ENCODE assay signal across 8 cellular contexts in genomic region chr17:47615766-47616424, GRCh38. TPM values are rescaled to one million over a fixed set of nuclear protein-coding genes. Genes with fewer than 3 reads are reported as not detected.
A peak's percentile ranks its signal among the peaks of the same experiment; 100 is the strongest.
DNase-seq lines count a peak whose midpoint lies in the region; ATAC-seq, FAIRE-seq and TF ChIP-seq lines count a peak whose summit lies in the region.

No MANE protein-coding gene starts in this region.

- TF ChIP-seq EP300 in SK-N-SH (IDR thresholded peaks at IDR 0.05; ENCODE audit: borderline replicate concordance in 1 of 2, low read depth in 1 of 2, low read length in 1 of 2) = no peak

- no peak for ATAC-seq in GM18907 (IDR thresholded peaks at IDR 0.05; ENCODE audit: unreplicated experiment)

- DNase-seq in SK-N-SH (peak; percentile 60), fibroblast of mammary gland (ENCODE audit: low read depth) (peak; percentile 65), GM19238 (ENCODE audit: insufficient read length, low spot score) (no peak)
- DNase-seq in effector CD8-positive, alpha-beta T cell (lab: John Stamatoyannopoulos, UW) = no peak

- H3K4me1 ChIP-seq in SK-N-SH (ENCODE audit: control insufficient read depth in 1 of 2, insufficient read depth in 2 of 2, low read depth in 1 of 2, low read length in 1 of 2) (peaks cover 0 to 2% of the 10 kb centered on the region in 2 experiments; a peak in 1 of 4 replicates), neutrophil (ENCODE audit: control insufficient read depth in 1 of 2, insufficient read depth in 1 of 2, low read depth in 1 of 2, low read length in 1 of 2) (no peaks in the 10 kb centered on the region)

- peaks cover 40% of the 10 kb centered on the region for H3F3A ChIP-seq in SK-N-SH (replicated peaks; ENCODE audit: insufficient read depth)

- no peaks in the 10 kb centered on the region for H3K9me2 ChIP-seq in SK-N-SH

- no peak overlapping the region for H3K27ac ChIP-seq in SK-N-SH (ENCODE audit: low read depth in 2 of 2, low read length in 1 of 2)
- peak overlapping the region; percentile 30 for H3K27ac ChIP-seq in neutrophil

- TF ChIP-seq CTCF in LNCAP (IDR thresholded peaks at IDR 0.05) (peak; percentile 71), SK-N-SH (IDR thresholded peaks at IDR 0.05) (peak; percentile 95), fibroblast of mammary gland (conservative IDR thresholded peaks at IDR 0.05; ENCODE audit: control insufficient read depth, insufficient read depth, low read depth, low read length) (peak; percentile 58), neutrophil (IDR thresholded peaks at IDR 0.05) (peak; percentile 64)

- peak; percentile 94 for FAIRE-seq in G401.6 (lab: Jason Lieb, UNC)

- 69% methylated on average over 8 of the region's 8 CpGs for WGBS in SK-N-SH (ENCODE audit: low lambda C conversion rate)

- peaks cover 9% of the 10 kb centered on the region; the same call in 1 of the 2 replicates for H3K79me2 ChIP-seq in SK-N-SH (ENCODE audit: insufficient read depth)

- peak; percentile 88 for TF ChIP-seq RAD21 in SK-N-SH (IDR thresholded peaks at IDR 0.05; ENCODE audit: low read length)

- H3K9ac ChIP-seq in SK-N-SH = no peak overlapping the region

- no peak overlapping the region for H3K4me2 ChIP-seq in SK-N-SH

- H3K9me3 ChIP-seq in SK-N-SH = no peaks in the 10 kb centered on the region
- H3K9me3 ChIP-seq in neutrophil = no peaks in the 10 kb centered on the region

- H3K4me3 ChIP-seq in SK-N-SH (ENCODE audit: low read depth in 2 of 2, low read length in 1 of 2) (no peak overlapping the region), fibroblast of mammary gland (ENCODE audit: control insufficient read depth, low read depth, low read length) (no peak overlapping the region), neutrophil (ENCODE audit: low read depth in 1 of 2, low read length in 1 of 2) (no peak overlapping the region)

- POLR2A ChIA-PET in SK-N-SH (lab: Yijun Ruan, JAX) = interaction anchor here (0.7 kb wide), 1 partner anchor 33 kb away, joined by 3 read pairs; the partner anchor contains the start of gene KPNB1

- H4K20me1 ChIP-seq in SK-N-SH (ENCODE audit: insufficient read depth) = no peaks in the 10 kb centered on the region

- CTCF ChIA-PET in SK-N-SH (lab: Yijun Ruan, JAX) = interaction anchor here (0.6 to 3.6 kb wide), 64 partner anchors 11 to 742 kb away, joined by 3 to 79 read pairs (median 4); partner anchors contain the start of gene KPNB1

- H3K36me3 ChIP-seq in SK-N-SH (replicated peaks in 1 of 2; ENCODE audit: control insufficient read depth in 1 of 2, insufficient read depth in 2 of 2, low read length in 1 of 2) (peaks cover 62 to 85% of the 10 kb centered on the region in 2 experiments), neutrophil (peaks cover 94% of the 10 kb centered on the region)

- no peaks in the 10 kb centered on the region for H3K27me3 ChIP-seq in SK-N-SH (ENCODE audit: insufficient read depth)
- no peaks in the 10 kb centered on the region for H3K27me3 ChIP-seq in neutrophil

- no peak overlapping the region for H2AFZ ChIP-seq in SK-N-SH (ENCODE audit: low read depth)

TF ChIP-seq in SK-N-SH, 30 proteins besides CTCF, POLR2A, EP300 and RAD21:
- TF ChIP-seq SMC3 (IDR thresholded peaks at IDR 0.05; ENCODE audit: low read depth, low read length) (peak; percentile 62), EZH2phosphoT487 (IDR thresholded peaks at IDR 0.05; ENCODE audit: borderline replicate concordance, low read depth) (no peak)

RNA-seq across cellular contexts. Expression of gene KPNB1, which starts 33.8 kb away (rescaled TPM):
- polyA plus RNA-seq in SK-N-SH (2012; rRNA removed) = 89.5 and 142 TPM in 2 replicates
- 99.2 and 142 TPM in 2 replicates for polyA plus RNA-seq in SK-N-SH (2012; cell fraction: cytosol; rRNA removed)
- 142 and 235 TPM in 2 replicates for polyA plus RNA-seq in SK-N-SH (2012; cell fraction: nucleus; rRNA removed)

Comparison
In these comparisons a context has a peak if more than half of its experiments do, and no peak if none do; other contexts are left out.
1. DNase-seq: peak in SK-N-SH (single experiment) and fibroblast of mammary gland (single experiment); none in GM19238 (single experiment) and effector CD8-positive, alpha-beta T cell (single experiment).
2. Peak in every context shown above with its lines, with median percentiles within 50 percentile points of each other: CTCF ChIP-seq.